In genomic region chr3:45496550-45496949, GRCh38 we compare ENCODE assay signal across 2 cellular contexts.
TF ChIP-seq lines count a peak whose summit lies in the region.

No MANE protein-coding gene starts in this region.

TF ChIP-seq in IMR-90, 13 proteins besides CTCF, POLR2A, EP300 and RAD21:
- TF ChIP-seq CEBPB (IDR thresholded peaks at IDR 0.05; ENCODE audit: low read depth, low read length), result no peak
- TF ChIP-seq MAFK (IDR thresholded peaks at IDR 0.05; ENCODE audit: low read depth, low read length), result no peak
- no peak for TF ChIP-seq ELK1 (IDR thresholded peaks at IDR 0.05; ENCODE audit: borderline replicate concordance, low read depth, low read length)
- TF ChIP-seq FOS (IDR thresholded peaks at IDR 0.05; ENCODE audit: low read depth, low read length), result no peak
- no peak for TF ChIP-seq NFE2L2 (IDR thresholded peaks at IDR 0.05; ENCODE audit: low read depth, low read length)
- TF ChIP-seq BHLHE40 (IDR thresholded peaks at IDR 0.05; ENCODE audit: low read depth, low read length), result no peak
- TF ChIP-seq, protein P1, sequence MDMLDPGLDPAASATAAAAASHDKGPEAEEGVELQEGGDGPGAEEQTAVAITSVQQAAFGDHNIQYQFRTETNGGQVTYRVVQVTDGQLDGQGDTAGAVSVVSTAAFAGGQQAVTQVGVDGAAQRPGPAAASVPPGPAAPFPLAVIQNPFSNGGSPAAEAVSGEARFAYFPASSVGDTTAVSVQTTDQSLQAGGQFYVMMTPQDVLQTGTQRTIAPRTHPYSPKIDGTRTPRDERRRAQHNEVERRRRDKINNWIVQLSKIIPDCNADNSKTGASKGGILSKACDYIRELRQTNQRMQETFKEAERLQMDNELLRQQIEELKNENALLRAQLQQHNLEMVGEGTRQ (IDR thresholded peaks at IDR 0.05; ENCODE audit: low read depth, low read length), result no peak
- TF ChIP-seq MXI1 (IDR thresholded peaks at IDR 0.05; ENCODE audit: borderline replicate concordance, low read depth, low read length), result no peak
- no peak for TF ChIP-seq RCOR1 (IDR thresholded peaks at IDR 0.05; ENCODE audit: insufficient replicate concordance, low read length)
- no peak for TF ChIP-seq SMC3 (IDR thresholded peaks at IDR 0.05; ENCODE audit: low read depth, low read length)

TF ChIP-seq in GM23338, 12 proteins besides CTCF, POLR2A, EP300 and RAD21:
- TF ChIP-seq JUNB (IDR thresholded peaks at IDR 0.05; ENCODE audit: unreplicated experiment), result no peak
- no peak for TF ChIP-seq ZNF331 (CRISPR knock-in tag; IDR thresholded peaks at IDR 0.05; ENCODE audit: low read depth)
- no peak for TF ChIP-seq ZNF114 (CRISPR knock-in tag; IDR thresholded peaks at IDR 0.05)
- no peak for TF ChIP-seq EZH2phosphoT487 (IDR thresholded peaks at IDR 0.05; ENCODE audit: unreplicated experiment)
- TF ChIP-seq, protein P2, sequence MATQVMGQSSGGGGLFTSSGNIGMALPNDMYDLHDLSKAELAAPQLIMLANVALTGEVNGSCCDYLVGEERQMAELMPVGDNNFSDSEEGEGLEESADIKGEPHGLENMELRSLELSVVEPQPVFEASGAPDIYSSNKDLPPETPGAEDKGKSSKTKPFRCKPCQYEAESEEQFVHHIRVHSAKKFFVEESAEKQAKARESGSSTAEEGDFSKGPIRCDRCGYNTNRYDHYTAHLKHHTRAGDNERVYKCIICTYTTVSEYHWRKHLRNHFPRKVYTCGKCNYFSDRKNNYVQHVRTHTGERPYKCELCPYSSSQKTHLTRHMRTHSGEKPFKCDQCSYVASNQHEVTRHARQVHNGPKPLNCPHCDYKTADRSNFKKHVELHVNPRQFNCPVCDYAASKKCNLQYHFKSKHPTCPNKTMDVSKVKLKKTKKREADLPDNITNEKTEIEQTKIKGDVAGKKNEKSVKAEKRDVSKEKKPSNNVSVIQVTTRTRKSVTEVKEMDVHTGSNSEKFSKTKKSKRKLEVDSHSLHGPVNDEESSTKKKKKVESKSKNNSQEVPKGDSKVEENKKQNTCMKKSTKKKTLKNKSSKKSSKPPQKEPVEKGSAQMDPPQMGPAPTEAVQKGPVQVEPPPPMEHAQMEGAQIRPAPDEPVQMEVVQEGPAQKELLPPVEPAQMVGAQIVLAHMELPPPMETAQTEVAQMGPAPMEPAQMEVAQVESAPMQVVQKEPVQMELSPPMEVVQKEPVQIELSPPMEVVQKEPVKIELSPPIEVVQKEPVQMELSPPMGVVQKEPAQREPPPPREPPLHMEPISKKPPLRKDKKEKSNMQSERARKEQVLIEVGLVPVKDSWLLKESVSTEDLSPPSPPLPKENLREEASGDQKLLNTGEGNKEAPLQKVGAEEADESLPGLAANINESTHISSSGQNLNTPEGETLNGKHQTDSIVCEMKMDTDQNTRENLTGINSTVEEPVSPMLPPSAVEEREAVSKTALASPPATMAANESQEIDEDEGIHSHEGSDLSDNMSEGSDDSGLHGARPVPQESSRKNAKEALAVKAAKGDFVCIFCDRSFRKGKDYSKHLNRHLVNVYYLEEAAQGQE (IDR thresholded peaks at IDR 0.05; ENCODE audit: unreplicated experiment), result no peak
- TF ChIP-seq POLR2AphosphoS5 (IDR thresholded peaks at IDR 0.05; ENCODE audit: low read depth), result no peak
- no peak for TF ChIP-seq CREB1 (CRISPR knock-in tag; IDR thresholded peaks at IDR 0.05; ENCODE audit: low read depth)
- no peak for TF ChIP-seq ETS1 (IDR thresholded peaks at IDR 0.05)
- TF ChIP-seq ZNF462 (CRISPR knock-in tag; IDR thresholded peaks at IDR 0.05), result no peak
- TF ChIP-seq NANOG (IDR thresholded peaks at IDR 0.05; ENCODE audit: borderline replicate concordance), result no peak
- TF ChIP-seq STAT1 (IDR thresholded peaks at IDR 0.05; ENCODE audit: unreplicated experiment), result no peak
- no peak for TF ChIP-seq EZH2 (IDR thresholded peaks at IDR 0.05; ENCODE audit: low read depth, unreplicated experiment)
